Comparison of ENCODE assay signal across 29 cellular contexts in the genomic region with DNA sequence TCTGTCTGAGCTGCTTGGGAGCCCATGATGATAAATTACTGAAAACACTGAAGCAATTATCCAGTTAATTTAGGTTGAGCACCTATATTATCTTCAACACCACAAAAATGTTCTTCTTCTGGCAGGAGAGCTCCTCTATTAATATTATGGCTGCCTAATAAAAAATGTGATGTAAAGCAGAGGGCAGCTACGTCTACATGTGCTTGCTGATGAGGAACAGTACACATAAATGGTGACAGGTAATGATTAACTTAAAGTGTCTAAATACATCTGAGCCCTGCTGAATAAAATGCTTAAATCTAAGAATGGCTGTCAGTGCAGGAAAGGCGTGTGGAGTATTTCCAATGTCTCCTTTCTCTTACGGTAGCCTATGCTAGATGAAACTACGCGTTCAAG.
"Had no signal": no experiment of that assay in that cellular context is flagged by ENCODE, and none has a peak within 500 bp of the region (broad histone marks: within the 10 kb centered on the region; RNA-seq: fewer than 3 reads in every experiment).

No MANE protein-coding gene starts in this region.

- H3K4me2 ChIP-seq: neural progenitor cell had no signal

- H3K4me3 ChIP-seq: lung, neural progenitor cell, psoas muscle, skin epidermis, stomach, testis, thyroid gland, upper lobe of right lung had no signal

- H3K4me1 ChIP-seq: neural progenitor cell, parathyroid adenoma, stomach, testis, thyroid gland had no signal

- H3K27ac ChIP-seq: neural progenitor cell, neutrophil, parathyroid adenoma, psoas muscle, skin epidermis, stomach, testis, thyroid gland, upper lobe of right lung had no signal

- FAIRE-seq: islet of Langerhans, kidney, urothelium cell line had no signal

- H3K9ac ChIP-seq: neural progenitor cell, parathyroid adenoma had no signal

- H2AFZ ChIP-seq: neural progenitor cell, parathyroid adenoma had no signal

- DNase-seq: head of caudate nucleus; hippocampal formation; immature natural killer cell; kidney; mesendoderm; naive B cell; natural killer cell; nephron progenitor cell; occipital lobe; psoas muscle; stimulated activated CD4-positive, alpha-beta T cell treated with anti-CD3 and anti-CD28 coated beads, Interleukin-12 subunit alpha, Interleukin-12 subunit beta, amount 100 ng/mL, for 4 hours; stimulated activated CD4-positive, alpha-beta T cell treated with anti-CD3 and anti-CD28 coated beads, Interleukin-15, amount 100 ng/mL, for 24 hours; stimulated activated CD4-positive, alpha-beta T cell treated with anti-CD3 and anti-CD28 coated beads, Interleukin-2, amount 100 ng/mL, for 24 hours; stimulated activated CD4-positive, alpha-beta T cell treated with anti-CD3 and anti-CD28 coated beads, Interleukin-4, amount 100 ng/mL, for 1 hour; stimulated activated naive B cell treated with anti-CD40 and anti-IgM and Interleukin-4, amounts not matched to agents 10 μg/mL and 1 μg/mL and 100 μg/mL, for 72 hours; stimulated activated naive CD8-positive, alpha-beta T cell treated with anti-CD3 and anti-CD28 coated beads, Interleukin-15, Interleukin-2, amounts not matched to agents 100 U/mL and 50 U/mL, for 24 hours; stomach; testis; thyroid gland; trophoblast cell; upper lobe of right lung had no signal

- H3K9me3 ChIP-seq: neutrophil, psoas muscle, testis, thyroid gland had no signal

- ATAC-seq: natural killer cell; sciatic nerve; stimulated activated naive B cell treated with anti-CD40 and anti-IgM and Interleukin-4, amounts not matched to agents 10 μg/mL and 1 μg/mL and 100 μg/mL, for 72 hours; stimulated activated naive CD8-positive, alpha-beta T cell treated with anti-CD3 and anti-CD28 coated beads, Interleukin-15, Interleukin-2, amounts not matched to agents 100 U/mL and 50 U/mL, for 24 hours; upper lobe of right lung had no signal

- H3K36me3 ChIP-seq: neural progenitor cell, neutrophil, stomach, thyroid gland, upper lobe of right lung had no signal

- H3K27me3 ChIP-seq: neural progenitor cell, neutrophil, stomach, testis, thyroid gland, upper lobe of right lung had no signal
